In the genomic region with DNA sequence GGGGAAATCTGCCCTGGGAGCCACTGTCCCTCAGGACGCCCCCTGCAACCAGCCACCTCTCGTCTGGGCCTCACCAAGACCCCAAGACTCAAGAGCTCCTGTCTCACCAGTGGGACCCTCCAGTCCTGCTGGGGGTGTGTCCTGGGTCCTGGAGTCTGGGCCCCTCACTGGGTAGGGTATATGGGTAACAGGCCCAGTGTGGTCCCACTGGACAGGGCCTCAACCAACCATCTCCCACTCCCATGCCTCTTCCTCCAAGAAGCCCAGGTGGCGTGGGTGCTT, we compare ENCODE assay signal across 10 cellular contexts. TPM values are rescaled to one million over a fixed set of nuclear protein-coding genes. Genes with fewer than 3 reads are reported as not detected.
DNase-seq lines count a peak whose midpoint lies in the region; ATAC-seq and TF ChIP-seq lines count a peak whose summit lies in the region.
"Had no signal": no experiment of that assay in that cellular context is flagged by ENCODE, and none has a peak within 500 bp of the region (broad histone marks: within the 10 kb centered on the region; RNA-seq: fewer than 3 reads in every experiment).

No MANE protein-coding gene starts in this region.

- no peak for TF ChIP-seq CTCF in left ventricle myocardium inferior (IDR thresholded peaks at IDR 0.05; ENCODE audit: borderline replicate concordance)

- H3K36me3 ChIP-seq in left ventricle myocardium inferior (no peaks in the 10 kb centered on the region), rectal smooth muscle tissue (ENCODE audit: control insufficient read depth, insufficient read depth, low read length) (no peaks in the 10 kb centered on the region)

- peak; percentile 9 for DNase-seq in GM03348 (ENCODE audit: low spot score)
- no peak for DNase-seq in T-cell
- DNase-seq in left ventricle myocardium inferior: no peak
- no peak for DNase-seq in posterior vena cava (ENCODE audit: low spot score)
- DNase-seq in mucosa of gallbladder (ENCODE audit: low spot score): no peak
- DNase-seq: OCI-M1 had no signal

- H3K27ac Mint-ChIP-seq in T-cell: no peak overlapping the region

- peaks cover 39% of the 10 kb centered on the region for H3K27me3 ChIP-seq in left ventricle myocardium inferior (ENCODE audit: low read depth)
- no peaks in the 10 kb centered on the region for H3K27me3 ChIP-seq in rectal smooth muscle tissue (ENCODE audit: control insufficient read depth, insufficient read depth, low read length)

- CTCF ChIA-PET in T-cell (lab: Charles Lee): no interaction called here

- peaks cover 0 to 10% (median 9%) of the 10 kb centered on the region in 3 donors for H3K4me1 Mint-ChIP-seq in T-cell

- H3K4me1 ChIP-seq in left ventricle myocardium inferior: peaks cover 79% of the 10 kb centered on the region
- H3K4me1 ChIP-seq in rectal smooth muscle tissue (ENCODE audit: control insufficient read depth, insufficient read depth, low read length): peaks cover 49% of the 10 kb centered on the region

- intact Hi-C loops in left ventricle myocardium inferior (cut with micrococcal nuclease) (no loop called here), posterior vena cava (cut with DNase I) (loop anchor here in 1 of 2 donors (5.0 kb wide), 1 partner anchor 32 kb away; no protein-coding TSS in a partner anchor)

- H3K9me3 Mint-ChIP-seq in T-cell: no peaks in the 10 kb centered on the region

- no peaks in the 10 kb centered on the region for H3K9me3 ChIP-seq in left ventricle myocardium inferior (replicated peaks)

- H3K27me3 Mint-ChIP-seq in T-cell: peaks cover 6 to 38% of the 10 kb centered on the region in 2 donors

- H3K36me3 Mint-ChIP-seq in T-cell: no peaks in the 10 kb centered on the region

- POLR2A ChIA-PET in T-cell (lab: Charles Lee): no interaction called here

- H3K4me3 Mint-ChIP-seq in T-cell: peak overlapping the region; percentile 34 to 66 (median 41)

- H3K27ac ChIP-seq in left ventricle myocardium inferior (replicated peaks) (peak overlapping the region; percentile 97), rectal smooth muscle tissue (ENCODE audit: low read depth, low read length) (peak overlapping the region; percentile 98)

- H3K4me3 ChIP-seq in left ventricle myocardium inferior: peak overlapping the region; percentile 71
- H3K4me3 ChIP-seq in rectal smooth muscle tissue (ENCODE audit: low read length): peak overlapping the region; percentile 68

- ATAC-seq in T-cell (replicated peaks in 1 of 4) (no peak), HG03045 (IDR thresholded peaks at IDR 0.05; ENCODE audit: unreplicated experiment) (no peak), GM19023 (IDR thresholded peaks at IDR 0.05; ENCODE audit: unreplicated experiment) (no peak)

- H3K9ac ChIP-seq in rectal smooth muscle tissue (ENCODE audit: low read length): no peak overlapping the region

RNA-seq across cellular contexts. Expression of a gene that starts 0.7 kb away (rescaled TPM):
- under 1 TPM in 3 of 5 donors, not detected in 2; 0.15 to 0.54 (median 0.26) TPM for total RNA-seq in T-cell
- total RNA-seq in left ventricle myocardium inferior: 13.7 TPM
- total RNA-seq in posterior vena cava: 10 to 100 TPM; 59.8 to 67.7 TPM
- 122 TPM for total RNA-seq in mucosa of gallbladder

RNA-seq across cellular contexts. Expression of a gene that starts 13.7 kb away (rescaled TPM):
- total RNA-seq in T-cell (under 1 TPM in 1 of 5 donors, not detected in 4; 0.20 TPM), left ventricle myocardium inferior (1.7 TPM), posterior vena cava (1 to 10 TPM; 2.4 to 7.4 TPM), mucosa of gallbladder (10.1 TPM)

RNA-seq across cellular contexts. Expression of a gene that starts 14.7 kb away (rescaled TPM):
- total RNA-seq in T-cell (1 to 10 TPM in 3 of 5 donors, under 1 TPM in 2; 0.59 to 3.1 (median 1.4) TPM), left ventricle myocardium inferior (2.8 TPM), posterior vena cava (under 1 TPM; 0.14 to 0.83 TPM), mucosa of gallbladder (7.0 TPM)
- total RNA-seq: frontal cortex had no signal

RNA-seq across cellular contexts. Expression of a gene that starts 27.7 kb away (rescaled TPM):
- total RNA-seq in T-cell (100 to 1,000 TPM; 106 to 123 (median 114) TPM), left ventricle myocardium inferior (135 TPM), posterior vena cava (10 to 100 TPM; 69.7 to 75.0 TPM), mucosa of gallbladder (99.2 TPM)

RNA-seq across cellular contexts. Expression of a gene that starts 35.6 kb away (rescaled TPM):
- total RNA-seq in T-cell: 100 to 1,000 TPM; 250 to 418 (median 376) TPM
- 46.1 TPM for total RNA-seq in left ventricle myocardium inferior
- 100 to 1,000 TPM; 102 to 109 TPM for total RNA-seq in posterior vena cava
- total RNA-seq in mucosa of gallbladder: 194 TPM
